ENCODE assay signal across 12 cellular contexts in genomic region chr1:110370827-110371226, GRCh38. TPM values are rescaled to one million over a fixed set of nuclear protein-coding genes. Genes with fewer than 3 reads are reported as not detected.
DNase-seq lines count a peak whose midpoint lies in the region; ATAC-seq and TF ChIP-seq lines count a peak whose summit lies in the region.
"Had no signal": no experiment of that assay in that cellular context is flagged by ENCODE, and none has a peak within 500 bp of the region (broad histone marks: within the 10 kb centered on the region; RNA-seq: fewer than 3 reads in every experiment).

No MANE protein-coding gene starts in this region.

- intact Hi-C loops in left lung (cut with DNase I): no loop called here

- peaks cover 0 to 26% of the 10 kb centered on the region in 2 donors for H3K36me3 ChIP-seq in left lung

- peaks cover 14% of the 10 kb centered on the region for H3K36me3 Mint-ChIP-seq in mesothelial cell of epicardium
- H3K36me3 Mint-ChIP-seq: natural killer cell treated with Interleukin-12 subunit alpha and Interleukin-12 subunit beta and Interleukin-15 and Interleukin-18, amount 100 ng/mL, for 72 hours had no signal

- H3K27me3 ChIP-seq in left lung: no peaks in the 10 kb centered on the region

- H3K9me3 ChIP-seq in left lung: no peaks in the 10 kb centered on the region

- no peaks in the 10 kb centered on the region for H3K9me3 Mint-ChIP-seq in mesothelial cell of epicardium
- H3K9me3 Mint-ChIP-seq: natural killer cell treated with Interleukin-12 subunit alpha and Interleukin-12 subunit beta and Interleukin-15 and Interleukin-18, amount 100 ng/mL, for 72 hours had no signal

- in situ Hi-C loops in astrocyte of the spinal cord (cut with HindIII; ENCODE audit: low sequenced_read_pairs): no loop called here

- DNase-seq in Daoy (ENCODE audit: low read depth): peak; percentile 67
- DNase-seq in HS-5 (ENCODE audit: low read depth): peak; percentile 33
- DNase-seq in astrocyte of the spinal cord (ENCODE audit: low read depth, low spot score): peak; percentile 57
- DNase-seq in left lung: no peak
- DNase-seq in mesothelial cell of epicardium (ENCODE audit: low spot score in 2 of 2, unreplicated experiment in 2 of 2): no peak
- DNase-seq: cortex of kidney, NCI-H345, substantia nigra had no signal

- no peak overlapping the region for H3K27ac ChIP-seq in left lung

- H3K4me1 ChIP-seq in left lung: no peaks in the 10 kb centered on the region

- TF ChIP-seq CTCF in astrocyte of the spinal cord (IDR thresholded peaks at IDR 0.05; ENCODE audit: low read depth, low read length) (no peak), left lung (IDR thresholded peaks at IDR 0.05) (no peak), mesothelial cell of epicardium (IDR thresholded peaks at IDR 0.05; ENCODE audit: unreplicated experiment) (no peak)

- H3K4me3 ChIP-seq in astrocyte of the spinal cord (ENCODE audit: low read depth, low read length) (no peak overlapping the region), left lung (no peak overlapping the region)

- H3K4me1 Mint-ChIP-seq in mesothelial cell of epicardium: no peaks in the 10 kb centered on the region

- H3K27me3 Mint-ChIP-seq in mesothelial cell of epicardium (ENCODE audit: low read depth): no peaks in the 10 kb centered on the region
- H3K27me3 Mint-ChIP-seq: natural killer cell treated with Interleukin-12 subunit alpha and Interleukin-12 subunit beta and Interleukin-15 and Interleukin-18, amount 100 ng/mL, for 72 hours had no signal

- no peak overlapping the region for H3K4me3 Mint-ChIP-seq in mesothelial cell of epicardium
- H3K4me3 Mint-ChIP-seq: natural killer cell treated with Interleukin-12 subunit alpha and Interleukin-12 subunit beta and Interleukin-15 and Interleukin-18, amount 100 ng/mL, for 72 hours had no signal

- H3K27ac Mint-ChIP-seq in mesothelial cell of epicardium: no peak overlapping the region

- ATAC-seq in left lung: peak; percentile 57
- ATAC-seq in HG02970 (IDR thresholded peaks at IDR 0.05; ENCODE audit: low FRiP score, unreplicated experiment): no peak
- ATAC-seq in HG03457 (IDR thresholded peaks at IDR 0.05; ENCODE audit: unreplicated experiment): no peak
- ATAC-seq in HG03354 (IDR thresholded peaks at IDR 0.05; ENCODE audit: poor library complexity, severe bottlenecking, unreplicated experiment): no peak

RNA-seq across cellular contexts. Expression of gene SLC16A4, which starts 20.0 kb away (rescaled TPM):
- total RNA-seq in Daoy (2014; rRNA removed; shearing (Covaris generic)): 3.9 and 6.8 TPM in 2 replicates
- 10 to 100 TPM; 12.0 to 40.5 TPM for total RNA-seq in left lung
- total RNA-seq in mesothelial cell of epicardium: 13.7 to 14.4 TPM (median 13.7 TPM) in 3 replicates

RNA-seq across cellular contexts. Expression of gene RBM15, which starts 31.6 kb away (rescaled TPM):
- total RNA-seq in Daoy (2014; rRNA removed; shearing (Covaris generic)): 39.1 and 39.7 TPM in 2 replicates
- 10 to 100 TPM; 20.6 to 24.3 TPM for total RNA-seq in left lung
- 39.7 to 41.9 TPM (median 41.0 TPM) in 3 replicates for total RNA-seq in mesothelial cell of epicardium

RNA-seq across cellular contexts. Expression of gene LAMTOR5, which starts 36.7 kb away (rescaled TPM):
- 123 and 189 TPM in 2 replicates for total RNA-seq in Daoy (2014; rRNA removed; shearing (Covaris generic))
- 100 to 1,000 TPM; 134 to 145 TPM for total RNA-seq in left lung
- total RNA-seq in mesothelial cell of epicardium: 96.5 to 106 TPM (median 97.8 TPM) in 3 replicates

Comparison
In these comparisons a context has a peak if more than half of its experiments do, and no peak if none do; other contexts are left out.
1. DNase-seq: peak in Daoy (single experiment), HS-5 (single experiment) and astrocyte of the spinal cord (single experiment); none in left lung (0 of 2) and mesothelial cell of epicardium (0 of 2).